Comparison of ENCODE assay signal across 11 cellular contexts in the genomic region with DNA sequence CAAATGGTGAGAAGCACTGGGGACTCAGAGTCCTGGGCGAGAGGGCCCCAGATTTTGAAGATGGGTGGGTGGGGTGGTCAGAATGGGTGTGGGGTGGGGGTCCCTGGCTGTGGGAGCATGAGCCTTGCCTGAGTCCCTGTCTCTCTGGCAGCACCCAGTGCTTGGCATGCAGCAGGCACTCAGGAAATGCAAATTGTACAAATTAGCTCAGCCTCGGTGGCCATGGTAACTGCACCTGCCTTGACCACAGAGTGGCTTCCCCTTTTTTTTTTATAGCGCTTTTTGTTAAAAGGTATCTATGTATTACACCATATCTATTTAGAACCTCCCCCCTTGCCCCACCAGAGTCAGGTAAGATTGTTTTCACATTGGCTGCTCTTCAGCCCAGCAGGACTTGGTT. TPM values are rescaled to one million over a fixed set of nuclear protein-coding genes. Genes with fewer than 3 reads are reported as not detected.
A peak's percentile ranks its signal among the peaks of the same experiment; 100 is the strongest.
DNase-seq lines count a peak whose midpoint lies in the region; ATAC-seq and TF ChIP-seq lines count a peak whose summit lies in the region.
"Had no signal": no experiment of that assay in that cellular context is flagged by ENCODE, and none has a peak within 500 bp of the region (broad histone marks: within the 10 kb centered on the region; RNA-seq: fewer than 3 reads in every experiment).

No MANE protein-coding gene starts in this region.

- CTCF ChIA-PET in PC-9 (lab: Charles Lee) = no interaction called here

- peaks cover 75% of the 10 kb centered on the region for H3K27me3 Mint-ChIP-seq in stimulated activated naive CD8-positive, alpha-beta T cell treated with anti-CD3 and anti-CD28 coated beads, Interleukin-15, amount 100 ng/mL, for 72 hours

- H3K27me3 ChIP-seq in upper lobe of left lung (peaks cover 0 to 7% (median 1%) of the 10 kb centered on the region in 4 donors), PC-9 (ENCODE audit: insufficient read depth, low read depth) (no peaks in the 10 kb centered on the region)

- H3K36me3 ChIP-seq in upper lobe of left lung = no peaks in the 10 kb centered on the region
- H3K36me3 ChIP-seq in PC-9 (ENCODE audit: low read depth) = no peaks in the 10 kb centered on the region

- H3K4me3 ChIP-seq in upper lobe of left lung (no peak overlapping the region), PC-9 (no peak overlapping the region)

- no peaks in the 10 kb centered on the region for H4K20me1 ChIP-seq in PC-9 (ENCODE audit: insufficient read depth)

- peaks cover 10% of the 10 kb centered on the region for H3K4me1 Mint-ChIP-seq in stimulated activated naive CD8-positive, alpha-beta T cell treated with anti-CD3 and anti-CD28 coated beads, Interleukin-15, amount 100 ng/mL, for 72 hours

- H3K4me2 ChIP-seq in PC-9 = no peak overlapping the region

- POLR2A ChIA-PET in PC-9 (lab: Charles Lee; ENCODE audit: unreplicated experiment) = no interaction called here

- no peaks in the 10 kb centered on the region for H3K9me3 Mint-ChIP-seq in stimulated activated naive CD8-positive, alpha-beta T cell treated with anti-CD3 and anti-CD28 coated beads, Interleukin-15, amount 100 ng/mL, for 72 hours

- no peak for TF ChIP-seq EP300 in upper lobe of left lung (IDR thresholded peaks at IDR 0.05)

- H3K4me1 ChIP-seq in upper lobe of left lung (peaks cover 0 to 4% (median 0%) of the 10 kb centered on the region in 4 donors), PC-9 (replicated peaks; ENCODE audit: insufficient read depth) (peaks cover 13% of the 10 kb centered on the region)

- no peaks in the 10 kb centered on the region for H3K9me3 ChIP-seq in upper lobe of left lung
- no peaks in the 10 kb centered on the region for H3K9me3 ChIP-seq in PC-9 (ENCODE audit: insufficient read depth, low read depth)

- BruUV-seq in PC-9 (replicated peaks; lab: Mats Ljungman, UMichigan) = no TSS peak

- TF ChIP-seq CTCF in upper lobe of left lung (IDR thresholded peaks at IDR 0.05) = no peak
- TF ChIP-seq CTCF in PC-9 (conservative IDR thresholded peaks at IDR 0.05) = no peak

- no peak overlapping the region for H2AFZ ChIP-seq in PC-9

- intact Hi-C loops in PC-9 (cut with micrococcal nuclease; ENCODE audit: unreplicated experiment) = no loop called here

- no peaks in the 10 kb centered on the region for H3F3A ChIP-seq in PC-9 (ENCODE audit: insufficient read depth, low read depth)

- TF ChIP-seq POLR2A in upper lobe of left lung (IDR thresholded peaks at IDR 0.05) = no peak

- no peaks in the 10 kb centered on the region for H3K9me2 ChIP-seq in PC-9 (ENCODE audit: insufficient read depth)

- peak overlapping the region in 1 of 2 donors; percentile 53 for H3K27ac Mint-ChIP-seq in stimulated activated naive CD8-positive, alpha-beta T cell treated with anti-CD3 and anti-CD28 coated beads, Interleukin-15, amount 100 ng/mL, for 72 hours
- H3K27ac Mint-ChIP-seq: CD4-positive, CD25-positive, alpha-beta regulatory T cell had no signal

- peak; percentile 36 for ATAC-seq in stimulated activated naive CD8-positive, alpha-beta T cell treated with anti-CD3 and anti-CD28 coated beads, Interleukin-15, amount 100 ng/mL, for 72 hours
- no peak for ATAC-seq in stimulated activated naive CD8-positive, alpha-beta T cell treated with anti-CD3 and anti-CD28 coated beads, Interleukin-15, Interleukin-2, amounts not matched to agents 100 U/mL and 50 U/mL, for 24 hours
- ATAC-seq in HG02938 (IDR thresholded peaks at IDR 0.05; ENCODE audit: unreplicated experiment) = peak; percentile 94
- no peak for ATAC-seq in upper lobe of left lung (ENCODE audit: low FRiP score in 2 of 2)

- H3K79me2 ChIP-seq in PC-9 (ENCODE audit: low read depth) = no peaks in the 10 kb centered on the region

- no peak overlapping the region for H3K4me3 Mint-ChIP-seq in stimulated activated naive CD8-positive, alpha-beta T cell treated with anti-CD3 and anti-CD28 coated beads, Interleukin-15, amount 100 ng/mL, for 72 hours
- H3K4me3 Mint-ChIP-seq: CD4-positive, CD25-positive, alpha-beta regulatory T cell had no signal

- no peak for DNase-seq in stimulated activated naive CD8-positive, alpha-beta T cell treated with anti-CD3 and anti-CD28 coated beads, Interleukin-15, amount 100 ng/mL, for 72 hours
- no peak for DNase-seq in stimulated activated naive CD8-positive, alpha-beta T cell treated with anti-CD3 and anti-CD28 coated beads, Interleukin-15, Interleukin-2, amounts not matched to agents 100 U/mL and 50 U/mL, for 24 hours
- peak; percentile 35 for DNase-seq in NCI-H146 treated with DMSO at 0.1 percent for 48 hours (lab: John Stamatoyannopoulos, UW; ENCODE audit: unreplicated experiment)
- no peak for DNase-seq in NCI-H446 treated with DMSO at 0.1 percent for 48 hours (lab: John Stamatoyannopoulos, UW)
- no peak for DNase-seq in upper lobe of left lung
- DNase-seq in PC-9 = no peak
- no peak for DNase-seq in HT-29 (ENCODE audit: low spot score)
- DNase-seq: activated CD4-positive, alpha-beta T cell treated with anti-CD3 and anti-CD28 coated beads for 4 hours; CD4-positive, CD25-positive, alpha-beta regulatory T cell; KG1 had no signal

- 37 to 51% methylated on average over 2 to 3 of the region's 3 CpGs for WGBS in upper lobe of left lung, 2 donors

- H3K27ac ChIP-seq in upper lobe of left lung (no peak overlapping the region), PC-9 (no peak overlapping the region)

RNA-seq across cellular contexts. Expression of gene PITX1, which starts 19.2 kb away (rescaled TPM):
- total RNA-seq in upper lobe of left lung = 10 to 100 TPM in 1 of 6 donors, 1 to 10 TPM in 1, under 1 TPM in 2, not detected in 2; 0.23 to 11.0 (median 1.0) TPM
- total RNA-seq in PC-9 (2021) = 27.8 and 38.9 TPM in 2 replicates
- total RNA-seq in HT-29 (2014; rRNA removed; shearing (Covaris generic)) = 41.8 and 49.8 TPM in 2 replicates
- total RNA-seq: CD4-positive, CD25-positive, alpha-beta regulatory T cell had no signal

Comparison
In these comparisons a context has a peak if more than half of its experiments do, and no peak if none do; other contexts are left out.
1. ATAC-seq: peak in stimulated activated naive CD8-positive, alpha-beta T cell treated with anti-CD3 and anti-CD28 coated beads, Interleukin-15, amount 100 ng/mL, for 72 hours (single experiment) and HG02938 (single experiment); none in stimulated activated naive CD8-positive, alpha-beta T cell treated with anti-CD3 and anti-CD28 coated beads, Interleukin-15, Interleukin-2, amounts not matched to agents 100 U/mL and 50 U/mL, for 24 hours (single experiment) and upper lobe of left lung (0 of 2).